In genomic region chr17:42980766-42981397, GRCh38 we compare ENCODE assay signal across 1 cellular context.
A peak's percentile ranks its signal among the peaks of the same experiment; 100 is the strongest.
TF ChIP-seq lines count a peak whose summit lies in the region.

No MANE protein-coding gene starts in this region.

TF ChIP-seq in HepG2, 621 proteins besides CTCF, POLR2A, EP300 and RAD21 (continued from another document and continues in another):
- TF ChIP-seq ZNF142 (CRISPR knock-in tag; IDR thresholded peaks at IDR 0.05) (0 out of 2 replicates have a peak, but pooled peaks have one; percentile 28), ZZZ3 (CRISPR knock-in tag; IDR thresholded peaks at IDR 0.05; ENCODE audit: borderline replicate concordance) (no peak; the same call in 1 of the 2 replicates), AGO2 (optimal IDR thresholded peaks at IDR 0.05; ENCODE audit: low read depth, low read length) (peak; percentile 80), SAFB2 (CRISPR knock-in tag; IDR thresholded peaks at IDR 0.05; ENCODE audit: borderline replicate concordance, low read depth) (peak; percentile 80; the same call in 1 of the 2 replicates), ZBTB8A (CRISPR knock-in tag; IDR thresholded peaks at IDR 0.05; ENCODE audit: borderline replicate concordance, low read depth) (no peak), RFX5 (IDR thresholded peaks at IDR 0.05; ENCODE audit: low read depth, low read length) (no peak), ELF3 (CRISPR knock-in tag; IDR thresholded peaks at IDR 0.05) (no peak; the same call in 1 of the 2 replicates), RFXANK (CRISPR knock-in tag; IDR thresholded peaks at IDR 0.05) (no peak), ZNF747 (CRISPR knock-in tag; IDR thresholded peaks at IDR 0.05; ENCODE audit: borderline replicate concordance) (peak; percentile 11; the same call in 1 of the 2 replicates), RFXAP (CRISPR knock-in tag; IDR thresholded peaks at IDR 0.05; ENCODE audit: borderline replicate concordance) (peak; percentile 17; the same call in 1 of the 2 replicates), ZNF687 (CRISPR knock-in tag; IDR thresholded peaks at IDR 0.05) (peak; percentile 95), ZNF12 (CRISPR knock-in tag; IDR thresholded peaks at IDR 0.05) (no peak), TEAD2 (CRISPR knock-in tag; IDR thresholded peaks at IDR 0.05) (no peak), ZMYM2 (CRISPR knock-in tag; IDR thresholded peaks at IDR 0.05) (no peak), ZNF138 (CRISPR knock-in tag; IDR thresholded peaks at IDR 0.05; ENCODE audit: low read depth) (peak; percentile 21; the same call in 1 of the 2 replicates), CBX2 (IDR thresholded peaks at IDR 0.05; ENCODE audit: low read depth, low read length) (no peak), CBX2 (CRISPR knock-in tag; IDR thresholded peaks at IDR 0.05; ENCODE audit: low read depth) (no peak), ZFP1 (CRISPR knock-in tag; IDR thresholded peaks at IDR 0.05) (no peak), SPEN (CRISPR knock-in tag; IDR thresholded peaks at IDR 0.05; ENCODE audit: low read depth) (peak; percentile 74; the same call in 1 of the 2 replicates), ZNF784 (CRISPR knock-in tag; IDR thresholded peaks at IDR 0.05; ENCODE audit: borderline replicate concordance) (peak; percentile 97), KDM5B (CRISPR knock-in tag; IDR thresholded peaks at IDR 0.05; ENCODE audit: borderline replicate concordance) (no peak), RORA (CRISPR knock-in tag; IDR thresholded peaks at IDR 0.05) (no peak), ZBTB38 (CRISPR knock-in tag; IDR thresholded peaks at IDR 0.05) (peak; percentile 12; the same call in 1 of the 2 replicates), ZSCAN22 (CRISPR knock-in tag; IDR thresholded peaks at IDR 0.05) (no peak), SIN3A (IDR thresholded peaks at IDR 0.05; ENCODE audit: borderline replicate concordance, low read depth, low read length) (no peak), ZNF432 (CRISPR knock-in tag; IDR thresholded peaks at IDR 0.05; ENCODE audit: borderline replicate concordance) (no peak), RFX3 (CRISPR knock-in tag; IDR thresholded peaks at IDR 0.05) (no peak; the same call in 1 of the 2 replicates), RERE (CRISPR knock-in tag; IDR thresholded peaks at IDR 0.05; ENCODE audit: low read depth) (no peak), ZIK1 (CRISPR knock-in tag; IDR thresholded peaks at IDR 0.05; ENCODE audit: borderline replicate concordance, low read depth) (peak; percentile 67; the same call in 1 of the 2 replicates), ETS1 (CRISPR knock-in tag; IDR thresholded peaks at IDR 0.05) (no peak), IKZF4 (CRISPR knock-in tag; IDR thresholded peaks at IDR 0.05; ENCODE audit: borderline replicate concordance, low read depth, not compliant biosample characterization) (peak; percentile 69), CSRNP2 (CRISPR knock-in tag; conservative IDR thresholded peaks at IDR 0.05; ENCODE audit: low read depth) (no peak), KLF15 (CRISPR knock-in tag; IDR thresholded peaks at IDR 0.05; ENCODE audit: borderline replicate concordance) (no peak), AKAP8 (CRISPR knock-in tag; IDR thresholded peaks at IDR 0.05) (no peak), MNT (IDR thresholded peaks at IDR 0.05) (no peak), MIER2 (CRISPR knock-in tag; IDR thresholded peaks at IDR 0.05) (no peak), PCBP2 (optimal IDR thresholded peaks at IDR 0.05; ENCODE audit: low read depth, low read length, poor library complexity, severe bottlenecking) (no peak), ATM (IDR thresholded peaks at IDR 0.05; ENCODE audit: borderline replicate concordance) (no peak), PPARG (CRISPR knock-in tag; conservative IDR thresholded peaks at IDR 0.05) (no peak), SATB2 (CRISPR knock-in tag; IDR thresholded peaks at IDR 0.05) (no peak)
